In genomic region chr20:50121858-50122271, GRCh38 we compare ENCODE assay signal across 10 cellular contexts. TPM values are rescaled to one million over a fixed set of nuclear protein-coding genes. Genes with fewer than 3 reads are reported as not detected.
DNase-seq lines count a peak whose midpoint lies in the region; ATAC-seq and TF ChIP-seq lines count a peak whose summit lies in the region.
"Had no signal": no experiment of that assay in that cellular context is flagged by ENCODE, and none has a peak within 500 bp of the region (broad histone marks: within the 10 kb centered on the region; RNA-seq: fewer than 3 reads in every experiment).

No MANE protein-coding gene starts in this region.

- no peaks in the 10 kb centered on the region for H3K27me3 Mint-ChIP-seq in T-helper 2 cell treated with Interferon-gamma antibody and Interleukin-4, amounts not matched to agents 5 μg/mL and 100 μg/mL, for 36 hours (ENCODE audit: low read depth)

- POLR2A ChIA-PET in PC-3 (lab: Charles Lee; ENCODE audit: unreplicated experiment): interaction anchor here (0.5 kb wide), 1 partner anchor 293 kb away, joined by 4 read pairs; no protein-coding TSS in a partner anchor

- H3K4me2 ChIP-seq in PC-3 (ENCODE audit: low read length): no peak overlapping the region

- no peaks in the 10 kb centered on the region for H4K20me1 ChIP-seq in PC-3 (ENCODE audit: low read length)

- H3K27me3 ChIP-seq in PC-3 (ENCODE audit: low read length): no peaks in the 10 kb centered on the region
- H3K27me3 ChIP-seq in esophagus muscularis mucosa: no peaks in the 10 kb centered on the region
- no peaks in the 10 kb centered on the region for H3K27me3 ChIP-seq in subcutaneous abdominal adipose tissue (ENCODE audit: control insufficient read depth in 5 of 5, insufficient read depth in 4 of 5, low read length in 5 of 5)

- no peaks in the 10 kb centered on the region for H3K79me2 ChIP-seq in PC-3 (ENCODE audit: low read length)

- no peak overlapping the region for H3K9ac ChIP-seq in PC-3 (ENCODE audit: low read length)
- H3K9ac ChIP-seq in subcutaneous abdominal adipose tissue (ENCODE audit: low read length in 5 of 5): no peak overlapping the region

- no peak overlapping the region for H3K27ac Mint-ChIP-seq in T-helper 2 cell treated with Interferon-gamma antibody and Interleukin-4, amounts not matched to agents 5 μg/mL and 100 μg/mL, for 36 hours

- CTCF ChIA-PET in PC-3 (lab: Charles Lee): interaction anchor here (0.6 to 1.6 kb wide), 5 partner anchors 12 to 57 kb away, joined by 3 to 21 read pairs (median 7); no protein-coding TSS in a partner anchor

- TF ChIP-seq EP300 in esophagus muscularis mucosa (IDR thresholded peaks at IDR 0.05): no peak

- ATAC-seq in PC-3: peak; percentile 65
- ATAC-seq: activated T-cell treated with anti-CD3 and anti-CD28 coated beads, Interleukin-2, amount 50 U/mL, for 4 hours had no signal

- no TSS peak for BruUV-seq in PC-3 (replicated peaks; lab: Mats Ljungman, UMichigan)

- H3K9me3 Mint-ChIP-seq in T-helper 2 cell treated with Interferon-gamma antibody and Interleukin-4, amounts not matched to agents 5 μg/mL and 100 μg/mL, for 36 hours: no peaks in the 10 kb centered on the region
- H3K9me3 Mint-ChIP-seq: activated T-cell treated with anti-CD3 and anti-CD28 coated beads, Interleukin-2, amount 50 U/mL, for 4 hours had no signal

- TF ChIP-seq CTCF in PC-3 (conservative IDR thresholded peaks at IDR 0.05; ENCODE audit: low read depth, low read length) (no peak), esophagus muscularis mucosa (IDR thresholded peaks at IDR 0.05) (no peak)

- H3K36me3 ChIP-seq in PC-3 (ENCODE audit: low read depth, low read length): peaks cover 40% of the 10 kb centered on the region
- H3K36me3 ChIP-seq in esophagus muscularis mucosa: peaks cover 22 to 40% (median 36%) of the 10 kb centered on the region in 4 donors
- H3K36me3 ChIP-seq in subcutaneous abdominal adipose tissue (ENCODE audit: control insufficient read depth in 5 of 5, insufficient read depth in 5 of 5, low read length in 5 of 5): peaks cover 3 to 36% (median 29%) of the 10 kb centered on the region in 5 donors

- H3K4me1 ChIP-seq in PC-3 (ENCODE audit: insufficient read depth, low read length) (peaks cover 15% of the 10 kb centered on the region), esophagus muscularis mucosa (peaks cover 7 to 20% (median 18%) of the 10 kb centered on the region in 4 donors), subcutaneous abdominal adipose tissue (ENCODE audit: control insufficient read depth in 5 of 5, insufficient read depth in 5 of 5, low read length in 5 of 5) (peaks cover 4 to 22% (median 17%) of the 10 kb centered on the region in 5 donors)

- intact Hi-C loops in PC-3 (cut with micrococcal nuclease) (loop anchor here (1.0 kb wide), 2 partner anchors 29 to 47 kb away; no protein-coding TSS in a partner anchor), esophagus muscularis mucosa (cut with DNase I) (loop anchor here (2.0 kb wide), 1 partner anchor 47 kb away; no protein-coding TSS in a partner anchor)

- no peaks in the 10 kb centered on the region for H3F3A ChIP-seq in PC-3 (ENCODE audit: low read length, unreplicated experiment)

- H3K4me3 ChIP-seq in PC-3 (ENCODE audit: low read length) (no peak overlapping the region), esophagus muscularis mucosa (no peak overlapping the region), subcutaneous abdominal adipose tissue (ENCODE audit: low read depth in 1 of 5, low read length in 5 of 5) (no peak overlapping the region)

- H2AFZ ChIP-seq in PC-3 (ENCODE audit: low read length): no peak overlapping the region

- H3K4me3 Mint-ChIP-seq in T-helper 2 cell treated with Interferon-gamma antibody and Interleukin-4, amounts not matched to agents 5 μg/mL and 100 μg/mL, for 36 hours: no peak overlapping the region
- H3K4me3 Mint-ChIP-seq: activated T-cell treated with anti-CD3 and anti-CD28 coated beads, Interleukin-2, amount 50 U/mL, for 4 hours had no signal

- peaks cover 8% of the 10 kb centered on the region for H3K4me1 Mint-ChIP-seq in T-helper 2 cell treated with Interferon-gamma antibody and Interleukin-4, amounts not matched to agents 5 μg/mL and 100 μg/mL, for 36 hours (ENCODE audit: low read depth)

- H3K9me3 ChIP-seq in PC-3 (ENCODE audit: low read length) (no peaks in the 10 kb centered on the region), esophagus muscularis mucosa (no peaks in the 10 kb centered on the region), subcutaneous abdominal adipose tissue (ENCODE audit: control insufficient read depth in 5 of 5, low read length in 5 of 5) (no peaks in the 10 kb centered on the region)

- no peaks in the 10 kb centered on the region for H3K9me2 ChIP-seq in PC-3 (replicated peaks; ENCODE audit: low read length)

- DNase-seq in SIG-M5 treated with dmso at 0.1 percent for 504 hours (lab: John Stamatoyannopoulos, UW; ENCODE audit: unreplicated experiment) (peak; percentile 38), SIG-M5 (lab: John Stamatoyannopoulos, UW) (no peak), PC-3 (peak; percentile 59), esophagus muscularis mucosa (ENCODE audit: extremely low spot score) (no peak), NCI-H1694 (lab: John Stamatoyannopoulos, UW) (no peak), middle frontal gyrus (ENCODE audit: extremely low spot score, low spot score) (no peak)
- no peak for DNase-seq in T-helper 2 cell treated with Interferon-gamma antibody and Interleukin-4, amounts not matched to agents 5 μg/mL and 100 μg/mL, for 36 hours (ENCODE audit: low spot score)
- DNase-seq: activated T-cell treated with anti-CD3 and anti-CD28 coated beads, Interleukin-2, amount 50 U/mL, for 4 hours; NCI-H446 treated with DMSO at 0.1 percent for 48 hours had no signal

- H3K27ac ChIP-seq in PC-3 (ENCODE audit: low read length): no peak overlapping the region
- H3K27ac ChIP-seq in esophagus muscularis mucosa (replicated peaks in 1 of 4): peak overlapping the region in 3 of 4 donors; percentile 13 to 27 (median 17)
- H3K27ac ChIP-seq in subcutaneous abdominal adipose tissue (ENCODE audit: low read depth, low read length): peak overlapping the region; percentile 71

- WGBS in esophagus muscularis mucosa: 72% methylated on average over 4 of the region's 4 CpGs

- TF ChIP-seq POLR2A in esophagus muscularis mucosa (IDR thresholded peaks at IDR 0.05; ENCODE audit: low read depth): no peak

- H3K36me3 Mint-ChIP-seq in T-helper 2 cell treated with Interferon-gamma antibody and Interleukin-4, amounts not matched to agents 5 μg/mL and 100 μg/mL, for 36 hours (ENCODE audit: low read depth): peaks cover 35% of the 10 kb centered on the region

RNA-seq across cellular contexts. Expression of gene UBE2V1, which starts 8.9 kb away (rescaled TPM):
- total RNA-seq in PC-3 (2014; rRNA removed) (118 and 119 TPM in 2 replicates), esophagus muscularis mucosa (100 to 1,000 TPM in 1 of 4 donors, 10 to 100 TPM in 3; 66.8 to 104 (median 78.3) TPM)

RNA-seq across cellular contexts. Expression of gene PEDS1, which starts 31.7 kb away (rescaled TPM):
- total RNA-seq in PC-3 (2014; rRNA removed): 53.8 and 59.1 TPM in 2 replicates
- 10 to 100 TPM; 22.2 to 50.3 (median 30.7) TPM for total RNA-seq in esophagus muscularis mucosa

Comparison
In these comparisons a context has a peak if more than half of its experiments do, and no peak if none do; other contexts are left out.
1. DNase-seq: peak in SIG-M5 treated with dmso at 0.1 percent for 504 hours (single experiment) and PC-3 (single experiment); none in SIG-M5 (single experiment), esophagus muscularis mucosa (single experiment), NCI-H1694 (single experiment), T-helper 2 cell treated with Interferon-gamma antibody and Interleukin-4, amounts not matched to agents 5 μg/mL and 100 μg/mL, for 36 hours (single experiment) and middle frontal gyrus (single experiment).